In the genomic region with DNA sequence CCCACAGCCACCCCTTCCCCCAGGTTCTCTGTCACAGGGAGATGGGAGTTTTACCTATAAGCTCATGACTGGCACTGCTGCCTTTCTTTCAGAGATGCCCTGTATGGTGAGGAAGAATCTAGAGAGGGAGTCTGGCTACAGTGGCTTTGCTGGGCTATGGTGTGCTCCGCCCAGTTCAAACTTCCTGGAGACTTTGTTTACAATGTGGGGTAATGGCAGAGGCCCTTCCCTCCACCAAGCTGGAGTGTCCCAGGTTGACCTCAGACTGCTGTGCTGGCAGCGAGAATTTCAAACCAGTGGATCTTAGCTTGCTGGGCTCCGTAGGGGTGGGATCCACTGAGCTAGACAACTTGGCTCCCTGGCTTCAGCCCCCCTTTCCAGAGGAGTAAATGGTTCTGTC, we compare ENCODE assay signal across 1 cellular context.
TF ChIP-seq lines count a peak whose summit lies in the region.

No MANE protein-coding gene starts in this region.

TF ChIP-seq in HepG2, 621 proteins besides CTCF, POLR2A, EP300 and RAD21 (continued from another document):
- TF ChIP-seq, protein P1, sequence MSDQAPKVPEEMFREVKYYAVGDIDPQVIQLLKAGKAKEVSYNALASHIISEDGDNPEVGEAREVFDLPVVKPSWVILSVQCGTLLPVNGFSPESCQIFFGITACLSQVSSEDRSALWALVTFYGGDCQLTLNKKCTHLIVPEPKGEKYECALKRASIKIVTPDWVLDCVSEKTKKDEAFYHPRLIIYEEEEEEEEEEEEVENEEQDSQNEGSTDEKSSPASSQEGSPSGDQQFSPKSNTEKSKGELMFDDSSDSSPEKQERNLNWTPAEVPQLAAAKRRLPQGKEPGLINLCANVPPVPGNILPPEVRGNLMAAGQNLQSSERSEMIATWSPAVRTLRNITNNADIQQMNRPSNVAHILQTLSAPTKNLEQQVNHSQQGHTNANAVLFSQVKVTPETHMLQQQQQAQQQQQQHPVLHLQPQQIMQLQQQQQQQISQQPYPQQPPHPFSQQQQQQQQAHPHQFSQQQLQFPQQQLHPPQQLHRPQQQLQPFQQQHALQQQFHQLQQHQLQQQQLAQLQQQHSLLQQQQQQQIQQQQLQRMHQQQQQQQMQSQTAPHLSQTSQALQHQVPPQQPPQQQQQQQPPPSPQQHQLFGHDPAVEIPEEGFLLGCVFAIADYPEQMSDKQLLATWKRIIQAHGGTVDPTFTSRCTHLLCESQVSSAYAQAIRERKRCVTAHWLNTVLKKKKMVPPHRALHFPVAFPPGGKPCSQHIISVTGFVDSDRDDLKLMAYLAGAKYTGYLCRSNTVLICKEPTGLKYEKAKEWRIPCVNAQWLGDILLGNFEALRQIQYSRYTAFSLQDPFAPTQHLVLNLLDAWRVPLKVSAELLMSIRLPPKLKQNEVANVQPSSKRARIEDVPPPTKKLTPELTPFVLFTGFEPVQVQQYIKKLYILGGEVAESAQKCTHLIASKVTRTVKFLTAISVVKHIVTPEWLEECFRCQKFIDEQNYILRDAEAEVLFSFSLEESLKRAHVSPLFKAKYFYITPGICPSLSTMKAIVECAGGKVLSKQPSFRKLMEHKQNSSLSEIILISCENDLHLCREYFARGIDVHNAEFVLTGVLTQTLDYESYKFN (CRISPR knock-in tag; conservative IDR thresholded peaks at IDR 0.05): peak; percentile 40
- peak; percentile 31; the same call in 1 of the 2 replicates for TF ChIP-seq ETV5 (CRISPR knock-in tag; IDR thresholded peaks at IDR 0.05; ENCODE audit: borderline replicate concordance)
- no peak for TF ChIP-seq REPIN1 (CRISPR knock-in tag; IDR thresholded peaks at IDR 0.05; ENCODE audit: borderline replicate concordance, low read depth)
- TF ChIP-seq ZNF644 (CRISPR knock-in tag; IDR thresholded peaks at IDR 0.05; ENCODE audit: low read depth): peak; percentile 72; the same call in 1 of the 2 replicates
- TF ChIP-seq, protein P2, sequence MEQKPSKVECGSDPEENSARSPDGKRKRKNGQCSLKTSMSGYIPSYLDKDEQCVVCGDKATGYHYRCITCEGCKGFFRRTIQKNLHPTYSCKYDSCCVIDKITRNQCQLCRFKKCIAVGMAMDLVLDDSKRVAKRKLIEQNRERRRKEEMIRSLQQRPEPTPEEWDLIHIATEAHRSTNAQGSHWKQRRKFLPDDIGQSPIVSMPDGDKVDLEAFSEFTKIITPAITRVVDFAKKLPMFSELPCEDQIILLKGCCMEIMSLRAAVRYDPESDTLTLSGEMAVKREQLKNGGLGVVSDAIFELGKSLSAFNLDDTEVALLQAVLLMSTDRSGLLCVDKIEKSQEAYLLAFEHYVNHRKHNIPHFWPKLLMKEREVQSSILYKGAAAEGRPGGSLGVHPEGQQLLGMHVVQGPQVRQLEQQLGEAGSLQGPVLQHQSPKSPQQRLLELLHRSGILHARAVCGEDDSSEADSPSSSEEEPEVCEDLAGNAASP (CRISPR knock-in tag; IDR thresholded peaks at IDR 0.05; ENCODE audit: borderline replicate concordance): peak; percentile 99
- TF ChIP-seq SP5 (CRISPR knock-in tag; IDR thresholded peaks at IDR 0.05; ENCODE audit: borderline replicate concordance, low read depth): peak; percentile 93
- peak; percentile 56; the same call in 1 of the 2 replicates for TF ChIP-seq FOXK1 (CRISPR knock-in tag; IDR thresholded peaks at IDR 0.05; ENCODE audit: borderline replicate concordance, low read depth)
- 0 out of 2 replicates have a peak, but pooled peaks have one; percentile 24 for TF ChIP-seq ZMYM4 (CRISPR knock-in tag; IDR thresholded peaks at IDR 0.05)
- TF ChIP-seq, protein P3, sequence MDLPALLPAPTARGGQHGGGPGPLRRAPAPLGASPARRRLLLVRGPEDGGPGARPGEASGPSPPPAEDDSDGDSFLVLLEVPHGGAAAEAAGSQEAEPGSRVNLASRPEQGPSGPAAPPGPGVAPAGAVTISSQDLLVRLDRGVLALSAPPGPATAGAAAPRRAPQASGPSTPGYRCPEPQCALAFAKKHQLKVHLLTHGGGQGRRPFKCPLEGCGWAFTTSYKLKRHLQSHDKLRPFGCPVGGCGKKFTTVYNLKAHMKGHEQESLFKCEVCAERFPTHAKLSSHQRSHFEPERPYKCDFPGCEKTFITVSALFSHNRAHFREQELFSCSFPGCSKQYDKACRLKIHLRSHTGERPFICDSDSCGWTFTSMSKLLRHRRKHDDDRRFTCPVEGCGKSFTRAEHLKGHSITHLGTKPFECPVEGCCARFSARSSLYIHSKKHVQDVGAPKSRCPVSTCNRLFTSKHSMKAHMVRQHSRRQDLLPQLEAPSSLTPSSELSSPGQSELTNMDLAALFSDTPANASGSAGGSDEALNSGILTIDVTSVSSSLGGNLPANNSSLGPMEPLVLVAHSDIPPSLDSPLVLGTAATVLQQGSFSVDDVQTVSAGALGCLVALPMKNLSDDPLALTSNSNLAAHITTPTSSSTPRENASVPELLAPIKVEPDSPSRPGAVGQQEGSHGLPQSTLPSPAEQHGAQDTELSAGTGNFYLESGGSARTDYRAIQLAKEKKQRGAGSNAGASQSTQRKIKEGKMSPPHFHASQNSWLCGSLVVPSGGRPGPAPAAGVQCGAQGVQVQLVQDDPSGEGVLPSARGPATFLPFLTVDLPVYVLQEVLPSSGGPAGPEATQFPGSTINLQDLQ (CRISPR knock-in tag; IDR thresholded peaks at IDR 0.05): no peak
- TF ChIP-seq NCOA2 (CRISPR knock-in tag; IDR thresholded peaks at IDR 0.05): peak; percentile 35; the same call in 1 of the 2 replicates
- TF ChIP-seq, protein P4, sequence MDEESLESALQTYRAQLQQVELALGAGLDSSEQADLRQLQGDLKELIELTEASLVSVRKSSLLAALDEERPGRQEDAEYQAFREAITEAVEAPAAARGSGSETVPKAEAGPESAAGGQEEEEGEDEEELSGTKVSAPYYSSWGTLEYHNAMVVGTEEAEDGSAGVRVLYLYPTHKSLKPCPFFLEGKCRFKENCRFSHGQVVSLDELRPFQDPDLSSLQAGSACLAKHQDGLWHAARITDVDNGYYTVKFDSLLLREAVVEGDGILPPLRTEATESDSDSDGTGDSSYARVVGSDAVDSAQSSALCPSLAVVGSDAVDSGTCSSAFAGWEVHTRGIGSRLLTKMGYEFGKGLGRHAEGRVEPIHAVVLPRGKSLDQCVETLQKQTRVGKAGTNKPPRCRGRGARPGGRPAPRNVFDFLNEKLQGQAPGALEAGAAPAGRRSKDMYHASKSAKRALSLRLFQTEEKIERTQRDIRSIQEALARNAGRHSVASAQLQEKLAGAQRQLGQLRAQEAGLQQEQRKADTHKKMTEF (CRISPR knock-in tag; IDR thresholded peaks at IDR 0.05): 0 out of 2 replicates have a peak, but pooled peaks have one; percentile 18
- TF ChIP-seq ZNF331 (CRISPR knock-in tag; IDR thresholded peaks at IDR 0.05): 0 out of 2 replicates have a peak, but pooled peaks have one; percentile 48
- no peak for TF ChIP-seq SOX13 (IDR thresholded peaks at IDR 0.05)
- peak in 1 of 2 experiments; percentile 31; a peak in 1 of 4 replicates for TF ChIP-seq SOX13 (CRISPR knock-in tag; conservative IDR thresholded peaks at IDR 0.05 in 1 of 2, IDR thresholded peaks at IDR 0.05 in 1 of 2)
- TF ChIP-seq, protein P5, sequence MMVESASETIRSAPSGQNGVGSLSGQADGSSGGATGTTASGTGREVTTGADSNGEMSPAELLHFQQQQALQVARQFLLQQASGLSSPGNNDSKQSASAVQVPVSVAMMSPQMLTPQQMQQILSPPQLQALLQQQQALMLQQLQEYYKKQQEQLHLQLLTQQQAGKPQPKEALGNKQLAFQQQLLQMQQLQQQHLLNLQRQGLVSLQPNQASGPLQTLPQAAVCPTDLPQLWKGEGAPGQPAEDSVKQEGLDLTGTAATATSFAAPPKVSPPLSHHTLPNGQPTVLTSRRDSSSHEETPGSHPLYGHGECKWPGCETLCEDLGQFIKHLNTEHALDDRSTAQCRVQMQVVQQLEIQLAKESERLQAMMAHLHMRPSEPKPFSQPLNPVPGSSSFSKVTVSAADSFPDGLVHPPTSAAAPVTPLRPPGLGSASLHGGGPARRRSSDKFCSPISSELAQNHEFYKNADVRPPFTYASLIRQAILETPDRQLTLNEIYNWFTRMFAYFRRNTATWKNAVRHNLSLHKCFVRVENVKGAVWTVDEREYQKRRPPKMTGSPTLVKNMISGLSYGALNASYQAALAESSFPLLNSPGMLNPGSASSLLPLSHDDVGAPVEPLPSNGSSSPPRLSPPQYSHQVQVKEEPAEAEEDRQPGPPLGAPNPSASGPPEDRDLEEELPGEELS (CRISPR knock-in tag; IDR thresholded peaks at IDR 0.05): 0 out of 2 replicates have a peak, but pooled peaks have one; percentile 24
- peak; percentile 96 for TF ChIP-seq RXRB (CRISPR knock-in tag; IDR thresholded peaks at IDR 0.05; ENCODE audit: borderline replicate concordance)
- 0 out of 2 replicates have a peak, but pooled peaks have one; percentile 24 for TF ChIP-seq ZNF891 (CRISPR knock-in tag; IDR thresholded peaks at IDR 0.05)
- TF ChIP-seq, protein P6, sequence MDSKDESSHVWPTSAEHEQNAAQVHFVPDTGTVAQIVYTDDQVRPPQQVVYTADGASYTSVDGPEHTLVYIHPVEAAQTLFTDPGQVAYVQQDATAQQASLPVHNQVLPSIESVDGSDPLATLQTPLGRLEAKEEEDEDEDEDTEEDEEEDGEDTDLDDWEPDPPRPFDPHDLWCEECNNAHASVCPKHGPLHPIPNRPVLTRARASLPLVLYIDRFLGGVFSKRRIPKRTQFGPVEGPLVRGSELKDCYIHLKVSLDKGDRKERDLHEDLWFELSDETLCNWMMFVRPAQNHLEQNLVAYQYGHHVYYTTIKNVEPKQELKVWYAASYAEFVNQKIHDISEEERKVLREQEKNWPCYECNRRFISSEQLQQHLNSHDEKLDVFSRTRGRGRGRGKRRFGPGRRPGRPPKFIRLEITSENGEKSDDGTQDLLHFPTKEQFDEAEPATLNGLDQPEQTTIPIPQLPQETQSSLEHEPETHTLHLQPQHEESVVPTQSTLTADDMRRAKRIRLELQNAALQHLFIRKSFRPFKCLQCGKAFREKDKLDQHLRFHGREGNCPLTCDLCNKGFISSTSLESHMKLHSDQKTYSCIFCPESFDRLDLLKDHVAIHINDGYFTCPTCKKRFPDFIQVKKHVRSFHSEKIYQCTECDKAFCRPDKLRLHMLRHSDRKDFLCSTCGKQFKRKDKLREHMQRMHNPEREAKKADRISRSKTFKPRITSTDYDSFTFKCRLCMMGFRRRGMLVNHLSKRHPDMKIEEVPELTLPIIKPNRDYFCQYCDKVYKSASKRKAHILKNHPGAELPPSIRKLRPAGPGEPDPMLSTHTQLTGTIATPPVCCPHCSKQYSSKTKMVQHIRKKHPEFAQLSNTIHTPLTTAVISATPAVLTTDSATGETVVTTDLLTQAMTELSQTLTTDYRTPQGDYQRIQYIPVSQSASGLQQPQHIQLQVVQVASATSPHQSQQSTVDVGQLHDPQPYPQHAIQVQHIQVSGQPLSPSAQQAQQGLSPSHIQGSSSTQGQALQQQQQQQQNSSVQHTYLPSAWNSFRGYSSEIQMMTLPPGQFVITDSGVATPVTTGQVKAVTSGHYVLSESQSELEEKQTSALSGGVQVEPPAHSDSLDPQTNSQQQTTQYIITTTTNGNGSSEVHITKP (CRISPR knock-in tag; IDR thresholded peaks at IDR 0.05; ENCODE audit: low read depth): 0 out of 2 replicates have a peak, but pooled peaks have one; percentile 54
- TF ChIP-seq, protein P7, sequence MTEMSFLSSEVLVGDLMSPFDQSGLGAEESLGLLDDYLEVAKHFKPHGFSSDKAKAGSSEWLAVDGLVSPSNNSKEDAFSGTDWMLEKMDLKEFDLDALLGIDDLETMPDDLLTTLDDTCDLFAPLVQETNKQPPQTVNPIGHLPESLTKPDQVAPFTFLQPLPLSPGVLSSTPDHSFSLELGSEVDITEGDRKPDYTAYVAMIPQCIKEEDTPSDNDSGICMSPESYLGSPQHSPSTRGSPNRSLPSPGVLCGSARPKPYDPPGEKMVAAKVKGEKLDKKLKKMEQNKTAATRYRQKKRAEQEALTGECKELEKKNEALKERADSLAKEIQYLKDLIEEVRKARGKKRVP (CRISPR knock-in tag; IDR thresholded peaks at IDR 0.05): no peak
- TF ChIP-seq BCL6 (CRISPR knock-in tag; IDR thresholded peaks at IDR 0.05): 0 out of 2 replicates have a peak, but pooled peaks have one; percentile 39
- 0 out of 2 replicates have a peak, but pooled peaks have one; percentile 11 for TF ChIP-seq RARA (CRISPR knock-in tag; IDR thresholded peaks at IDR 0.05)
- peak; percentile 69 for TF ChIP-seq ELF3 (CRISPR knock-in tag; IDR thresholded peaks at IDR 0.05)
- peak; percentile 34; the same call in 1 of the 2 replicates for TF ChIP-seq ELF1 (CRISPR knock-in tag; IDR thresholded peaks at IDR 0.05)
- no peak for TF ChIP-seq ZNF160 (CRISPR knock-in tag; IDR thresholded peaks at IDR 0.05)
- TF ChIP-seq MLLT10 (CRISPR knock-in tag; IDR thresholded peaks at IDR 0.05): no peak
- TF ChIP-seq, protein P8, sequence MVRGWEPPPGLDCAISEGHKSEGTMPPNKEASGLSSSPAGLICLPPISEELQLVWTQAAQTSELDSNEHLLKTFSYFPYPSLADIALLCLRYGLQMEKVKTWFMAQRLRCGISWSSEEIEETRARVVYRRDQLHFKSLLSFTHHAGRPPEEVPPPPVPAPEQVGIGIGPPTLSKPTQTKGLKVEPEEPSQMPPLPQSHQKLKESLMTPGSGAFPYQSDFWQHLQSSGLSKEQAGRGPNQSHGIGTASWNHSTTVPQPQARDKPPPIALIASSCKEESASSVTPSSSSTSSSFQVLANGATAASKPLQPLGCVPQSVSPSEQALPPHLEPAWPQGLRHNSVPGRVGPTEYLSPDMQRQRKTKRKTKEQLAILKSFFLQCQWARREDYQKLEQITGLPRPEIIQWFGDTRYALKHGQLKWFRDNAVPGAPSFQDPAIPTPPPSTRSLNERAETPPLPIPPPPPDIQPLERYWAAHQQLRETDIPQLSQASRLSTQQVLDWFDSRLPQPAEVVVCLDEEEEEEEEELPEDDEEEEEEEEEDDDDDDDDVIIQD (CRISPR knock-in tag; IDR thresholded peaks at IDR 0.05; ENCODE audit: low read depth): 0 out of 2 replicates have a peak, but pooled peaks have one; percentile 39
- TF ChIP-seq, protein P9, sequence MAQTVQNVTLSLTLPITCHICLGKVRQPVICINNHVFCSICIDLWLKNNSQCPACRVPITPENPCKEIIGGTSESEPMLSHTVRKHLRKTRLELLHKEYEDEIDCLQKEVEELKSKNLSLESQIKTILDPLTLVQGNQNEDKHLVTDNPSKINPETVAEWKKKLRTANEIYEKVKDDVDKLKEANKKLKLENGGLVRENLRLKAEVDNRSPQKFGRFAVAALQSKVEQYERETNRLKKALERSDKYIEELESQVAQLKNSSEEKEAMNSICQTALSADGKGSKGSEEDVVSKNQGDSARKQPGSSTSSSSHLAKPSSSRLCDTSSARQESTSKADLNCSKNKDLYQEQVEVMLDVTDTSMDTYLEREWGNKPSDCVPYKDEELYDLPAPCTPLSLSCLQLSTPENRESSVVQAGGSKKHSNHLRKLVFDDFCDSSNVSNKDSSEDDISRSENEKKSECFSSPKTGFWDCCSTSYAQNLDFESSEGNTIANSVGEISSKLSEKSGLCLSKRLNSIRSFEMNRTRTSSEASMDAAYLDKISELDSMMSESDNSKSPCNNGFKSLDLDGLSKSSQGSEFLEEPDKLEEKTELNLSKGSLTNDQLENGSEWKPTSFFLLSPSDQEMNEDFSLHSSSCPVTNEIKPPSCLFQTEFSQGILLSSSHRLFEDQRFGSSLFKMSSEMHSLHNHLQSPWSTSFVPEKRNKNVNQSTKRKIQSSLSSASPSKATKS (CRISPR knock-in tag; IDR thresholded peaks at IDR 0.05): no peak
- peak; percentile 75 for TF ChIP-seq FOXA3 (CRISPR knock-in tag; IDR thresholded peaks at IDR 0.05)
- TF ChIP-seq RXRA (CRISPR knock-in tag; IDR thresholded peaks at IDR 0.05): peak; percentile 88; the same call in 1 of the 2 replicates
